31 cellular contexts compared by ENCODE assay signal in the genomic region with DNA sequence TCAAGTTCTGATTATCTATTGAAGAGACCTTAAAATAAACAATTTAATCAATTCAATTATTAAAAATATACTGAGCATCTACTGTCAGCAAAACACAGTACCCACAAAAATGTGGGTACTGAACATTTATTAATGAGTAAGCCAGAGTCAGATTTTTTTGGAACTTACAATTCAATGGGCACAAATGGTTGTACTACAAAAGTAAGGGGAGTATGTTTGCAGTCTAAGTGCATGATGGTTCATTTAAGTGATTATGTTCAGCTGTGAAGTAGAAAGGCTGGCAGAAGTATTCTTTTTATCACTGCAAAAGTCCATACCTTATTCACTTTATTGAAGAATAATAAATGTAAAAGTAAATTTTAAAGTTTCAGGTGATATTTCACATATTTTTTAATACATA. TPM values are rescaled to one million over a fixed set of nuclear protein-coding genes. Genes with fewer than 3 reads are reported as not detected.
"Had no signal": no experiment of that assay in that cellular context is flagged by ENCODE, and none has a peak within 500 bp of the region (broad histone marks: within the 10 kb centered on the region; RNA-seq: fewer than 3 reads in every experiment).

No MANE protein-coding gene starts in this region.

- H3K4me3 ChIP-seq: adrenal gland, ascending aorta, body of pancreas, breast epithelium, cardiac muscle cell had no signal

- H3K27me3 ChIP-seq: adrenal gland, ascending aorta, body of pancreas, brain microvascular endothelial cell, breast epithelium, cardiac muscle cell had no signal

- H3K36me3 ChIP-seq: adrenal gland, ascending aorta, brain microvascular endothelial cell, breast epithelium, cardiac muscle cell had no signal

- H3K9me3 ChIP-seq: adrenal gland, ascending aorta, body of pancreas, breast epithelium had no signal

- DNase-seq: activated effector memory CD4-positive, alpha-beta T cell treated with anti-CD3 and anti-CD28 coated beads, Interleukin-2, amount 50 U/mL, for 16 hours; activated effector memory CD4-positive, alpha-beta T cell treated with Interleukin-2 at 50 U/mL for 16 hours; activated gamma-delta T cell; activated gamma-delta T cell treated with Interleukin-2 at 50 U/mL for 16 hours; activated naive CD4-positive, alpha-beta T cell; activated naive CD4-positive, alpha-beta T cell treated with anti-CD3 and anti-CD28 coated beads for 36 hours; activated naive CD4-positive, alpha-beta T cell treated with anti-CD3 and anti-CD28 coated beads, Interleukin-2, amount 10 ng/mL, durations not matched to agents 7 days and 5 days; activated naive CD4-positive, alpha-beta T cell treated with anti-CD3 and anti-CD28 coated beads, Interleukin-2, amount 50 U/mL, for 16 hours; activated naive CD4-positive, alpha-beta T cell treated with Interleukin-2 at 50 U/mL for 16 hours; activated naive CD8-positive, alpha-beta T cell treated with anti-CD3 and anti-CD28 coated beads for 36 hours; activated naive CD8-positive, alpha-beta T cell treated with anti-CD3 and anti-CD28 coated beads, Interleukin-2, amount 10 ng/mL, durations not matched to agents 7 days and 5 days; activated naive CD8-positive, alpha-beta T cell treated with anti-CD3 and anti-CD28 coated beads, Interleukin-2, amount 50 U/mL, for 24 hours; activated T-cell treated with anti-CD3 and anti-CD28 coated beads, Interleukin-2, amount 50 U/mL, for 24 hours; activated T-cell treated with anti-CD3 and anti-CD28 coated beads, Interleukin-2, amount 50 U/mL, for 4 hours; activated T-cell treated with anti-CD3 and anti-CD28 coated beads, Interleukin-2, amount 50 U/mL, for 48 hours; activated T-cell treated with anti-CD3 and anti-CD28 coated beads, Interleukin-2, amount 50 U/mL, for 72 hours; adrenal gland; amniotic stem cell; amygdala; anterior cingulate cortex; aorta; body of pancreas; brain microvascular endothelial cell; caudate nucleus; central memory CD4-positive, alpha-beta T cell; cerebellar nuclear complex had no signal

- H3K4me1 ChIP-seq: adrenal gland, ascending aorta, body of pancreas, breast epithelium had no signal

- ATAC-seq: activated naive CD4-positive, alpha-beta T cell treated with anti-CD3 and anti-CD28 coated beads, Interleukin-2, amount 50 U/mL, for 72 hours; activated naive CD8-positive, alpha-beta T cell treated with anti-CD3 and anti-CD28 coated beads, Interleukin-2, amount 50 U/mL, for 24 hours; activated T-cell treated with anti-CD3 and anti-CD28 coated beads, Interleukin-2, amount 50 U/mL, for 4 hours; activated T-cell treated with anti-CD3 and anti-CD28 coated beads, Interleukin-2, amount 50 U/mL, for 72 hours; activated T-helper 17 cell treated with anti-CD3 and anti-CD28 coated beads, Interleukin-2, amount 50 U/mL, for 72 hours; body of pancreas had no signal

- H3K27ac ChIP-seq: adrenal gland, ascending aorta, body of pancreas, brain microvascular endothelial cell, breast epithelium, cardiac muscle cell had no signal

RNA-seq across cellular contexts. Expression of a gene that starts 27.6 kb away (rescaled TPM):
- polyA plus RNA-seq: cardiac muscle cell had no signal
